34 cellular contexts compared by ENCODE assay signal in the genomic region with DNA sequence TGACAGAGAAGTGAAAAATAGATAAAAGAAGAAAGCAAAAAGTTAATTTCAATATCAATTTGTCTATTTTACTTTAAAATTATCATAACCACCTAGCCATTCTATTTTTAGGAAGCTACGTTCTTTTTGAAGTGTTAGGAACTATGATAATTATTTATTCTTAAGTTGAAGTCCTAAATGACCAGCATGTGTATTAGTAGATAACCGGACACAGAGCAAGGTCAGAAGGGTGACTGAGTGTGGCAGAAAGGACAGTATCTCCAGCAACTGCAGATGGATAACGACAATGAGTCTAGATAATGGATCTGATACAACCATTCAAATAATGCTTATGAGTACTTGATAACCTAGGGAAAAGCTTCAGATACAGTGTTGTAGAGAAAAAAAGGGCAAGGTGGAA.
"Had no signal": no experiment of that assay in that cellular context is flagged by ENCODE, and none has a peak within 500 bp of the region (broad histone marks: within the 10 kb centered on the region; RNA-seq: fewer than 3 reads in every experiment).

No MANE protein-coding gene starts in this region.

- H3K36me3 ChIP-seq: MG63 had no signal

- H3K9ac ChIP-seq: KMS-11 had no signal

- DNase-seq: Karpas-422, Kasumi-1, KG1, MG63, MM.1S, MV-4-11, NCI-H1048, NCI-H1092, NCI-H1092 treated with DMSO at 0.1 percent for 48 hours, NCI-H1105, NCI-H1105 treated with DMSO at 0.1 percent for 48 hours, NCI-H1417, NCI-H1417 treated with DMSO at 0.1 percent for 48 hours, NCI-H1436, NCI-H146, NCI-H1694, NCI-H1694 treated with DMSO at 0.1 percent for 48 hours, NCI-H187, NCI-H187 treated with DMSO at 0.1 percent for 48 hours, NCI-H1930, NCI-H2029, NCI-H2029 treated with DMSO at 0.1 percent for 48 hours, NCI-H2081, NCI-H2081 treated with DMSO at 0.1 percent for 48 hours, NCI-H2107, NCI-H2171, NCI-H2171 treated with DMSO at 0.1 percent for 48 hours, NCI-H2227 treated with DMSO at 0.1 percent for 48 hours, NCI-H226, NCI-H345, NCI-H446, NCI-H446 treated with DMSO at 0.1 percent for 48 hours, NCI-H510A had no signal

- H3K27me3 ChIP-seq: MG63 had no signal

- H3K9me3 ChIP-seq: MG63 had no signal

- H3K27ac ChIP-seq: KMS-11 had no signal

- H3K4me2 ChIP-seq: KMS-11 had no signal

- H3K4me3 ChIP-seq: MG63 had no signal
